14 cellular contexts compared by ENCODE assay signal in the genomic region with DNA sequence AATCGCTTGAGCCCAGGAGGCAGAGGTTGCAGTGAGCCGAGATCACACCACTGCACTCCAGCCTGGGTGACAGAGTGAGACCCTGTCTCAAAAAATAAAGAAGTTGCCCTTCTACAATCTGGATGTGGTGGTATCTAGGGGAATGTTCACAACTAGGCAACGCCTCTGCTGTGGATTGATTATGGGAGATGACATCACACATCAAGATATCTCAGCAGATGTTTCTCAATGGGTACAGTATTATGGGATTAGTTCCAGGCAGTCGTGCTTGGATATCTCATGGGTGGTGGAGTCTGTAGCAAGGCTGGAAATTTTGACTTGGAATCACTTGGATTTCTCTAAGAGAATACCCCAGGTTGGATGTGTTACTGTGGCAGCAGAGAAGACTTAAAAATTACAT. TPM values are rescaled to one million over a fixed set of nuclear protein-coding genes. Genes with fewer than 3 reads are reported as not detected.
DNase-seq lines count a peak whose midpoint lies in the region; ATAC-seq and TF ChIP-seq lines count a peak whose summit lies in the region.
"Had no signal": no experiment of that assay in that cellular context is flagged by ENCODE, and none has a peak within 500 bp of the region (broad histone marks: within the 10 kb centered on the region; RNA-seq: fewer than 3 reads in every experiment).

No MANE protein-coding gene starts in this region.

- no peak for DNase-seq in activated CD4-positive, alpha-beta T cell treated with anti-CD3 and anti-CD28 coated beads, Interleukin-2, amount 10 ng/mL, durations not matched to agents 7 days and 5 days
- no peak for DNase-seq in activated CD4-positive, alpha-beta T cell treated with anti-CD3 and anti-CD28 coated beads, Interleukin-2, amount 50 U/mL, for 48 hours
- DNase-seq in Karpas-422 (no peak), psoas muscle (no peak), amniotic stem cell (lab: John Stamatoyannopoulos, UW) (no peak), GM03348 (ENCODE audit: low spot score) (no peak)
- no peak for DNase-seq in activated T-helper 2 cell treated with anti-CD3 and anti-CD28 coated beads, Interferon-gamma antibody, Interleukin-2, Interleukin-4, amounts not matched to agents 10 μg/mL and 5 μg/mL and 100 μg/mL, durations not matched to agents 14 hours and 24 hours and 36 hours (ENCODE audit: low spot score)
- DNase-seq: body of pancreas, NCI-H1694, NCI-H526 had no signal

- peaks cover 82% of the 10 kb centered on the region for H3K4me1 Mint-ChIP-seq in activated CD4-positive, alpha-beta T cell treated with anti-CD3 and anti-CD28 coated beads, Interleukin-2, amount 10 ng/mL, durations not matched to agents 7 days and 5 days
- peaks cover 77% of the 10 kb centered on the region for H3K4me1 Mint-ChIP-seq in activated T-helper 2 cell treated with anti-CD3 and anti-CD28 coated beads, Interferon-gamma antibody, Interleukin-2, Interleukin-4, amounts not matched to agents 10 μg/mL and 5 μg/mL and 100 μg/mL, durations not matched to agents 14 hours and 24 hours and 36 hours (ENCODE audit: low read depth)

- H3K9me2 ChIP-seq in Karpas-422 (replicated peaks; ENCODE audit: insufficient read depth, low read length) = no peaks in the 10 kb centered on the region

- no peaks in the 10 kb centered on the region for H3K9me3 ChIP-seq in Karpas-422 (ENCODE audit: low read length)
- H3K9me3 ChIP-seq in neutrophil = no peaks in the 10 kb centered on the region
- H3K9me3 ChIP-seq in psoas muscle = no peaks in the 10 kb centered on the region
- H3K9me3 ChIP-seq: body of pancreas had no signal

- POLR2A ChIA-PET in activated CD4-positive, alpha-beta T cell treated with anti-CD3 and anti-CD28 coated beads, Interleukin-2, amount 10 ng/mL, durations not matched to agents 7 days and 5 days (lab: Charles Lee) = interaction anchor here (0.7 kb wide), 1 partner anchor 315 kb away, joined by 4 read pairs; no protein-coding TSS in a partner anchor

- H3K9me3 Mint-ChIP-seq in activated CD4-positive, alpha-beta T cell treated with anti-CD3 and anti-CD28 coated beads, Interleukin-2, amount 10 ng/mL, durations not matched to agents 7 days and 5 days = no peaks in the 10 kb centered on the region
- no peaks in the 10 kb centered on the region for H3K9me3 Mint-ChIP-seq in activated T-helper 2 cell treated with anti-CD3 and anti-CD28 coated beads, Interferon-gamma antibody, Interleukin-2, Interleukin-4, amounts not matched to agents 10 μg/mL and 5 μg/mL and 100 μg/mL, durations not matched to agents 14 hours and 24 hours and 36 hours
- H3K9me3 Mint-ChIP-seq: mesothelial cell of epicardium, type B pancreatic cell had no signal

- H3K36me3 Mint-ChIP-seq in activated CD4-positive, alpha-beta T cell treated with anti-CD3 and anti-CD28 coated beads, Interleukin-2, amount 10 ng/mL, durations not matched to agents 7 days and 5 days (ENCODE audit: low read depth) = peaks cover 67% of the 10 kb centered on the region
- peaks cover 65% of the 10 kb centered on the region for H3K36me3 Mint-ChIP-seq in activated T-helper 2 cell treated with anti-CD3 and anti-CD28 coated beads, Interferon-gamma antibody, Interleukin-2, Interleukin-4, amounts not matched to agents 10 μg/mL and 5 μg/mL and 100 μg/mL, durations not matched to agents 14 hours and 24 hours and 36 hours (ENCODE audit: low read depth)

- H3K4me3 Mint-ChIP-seq in activated CD4-positive, alpha-beta T cell treated with anti-CD3 and anti-CD28 coated beads, Interleukin-2, amount 10 ng/mL, durations not matched to agents 7 days and 5 days = no peak overlapping the region
- H3K4me3 Mint-ChIP-seq in activated T-helper 2 cell treated with anti-CD3 and anti-CD28 coated beads, Interferon-gamma antibody, Interleukin-2, Interleukin-4, amounts not matched to agents 10 μg/mL and 5 μg/mL and 100 μg/mL, durations not matched to agents 14 hours and 24 hours and 36 hours (ENCODE audit: low read depth) = peak overlapping the region; percentile 71
- H3K4me3 Mint-ChIP-seq: mesothelial cell of epicardium, type B pancreatic cell had no signal

- no peaks in the 10 kb centered on the region for H3K27me3 Mint-ChIP-seq in activated CD4-positive, alpha-beta T cell treated with anti-CD3 and anti-CD28 coated beads, Interleukin-2, amount 10 ng/mL, durations not matched to agents 7 days and 5 days
- H3K27me3 Mint-ChIP-seq in activated T-helper 2 cell treated with anti-CD3 and anti-CD28 coated beads, Interferon-gamma antibody, Interleukin-2, Interleukin-4, amounts not matched to agents 10 μg/mL and 5 μg/mL and 100 μg/mL, durations not matched to agents 14 hours and 24 hours and 36 hours (ENCODE audit: low read depth) = no peaks in the 10 kb centered on the region
- H3K27me3 Mint-ChIP-seq: type B pancreatic cell had no signal

- H3K36me3 ChIP-seq in Karpas-422 (ENCODE audit: insufficient read depth, low read length) (peaks cover 9% of the 10 kb centered on the region; the same call in 1 of the 2 replicates), neutrophil (peaks cover 46% of the 10 kb centered on the region), psoas muscle (ENCODE audit: insufficient read depth in 1 of 2, low read depth in 1 of 2) (no peaks in the 10 kb centered on the region)

- peak overlapping the region; percentile 56 for H3K4me3 ChIP-seq in Karpas-422 (ENCODE audit: low read length)
- no peak overlapping the region for H3K4me3 ChIP-seq in neutrophil (ENCODE audit: low read depth in 1 of 2, low read length in 1 of 2)
- no peak overlapping the region for H3K4me3 ChIP-seq in psoas muscle
- H3K4me3 ChIP-seq: body of pancreas had no signal

- peaks cover 92% of the 10 kb centered on the region for H3K79me2 ChIP-seq in Karpas-422 (ENCODE audit: low read length)

- peaks cover 79% of the 10 kb centered on the region for H3K4me1 ChIP-seq in Karpas-422 (ENCODE audit: low read length)
- H3K4me1 ChIP-seq in neutrophil (ENCODE audit: control insufficient read depth in 1 of 2, insufficient read depth in 1 of 2, low read depth in 1 of 2, low read length in 1 of 2) = peaks cover 7 to 34% of the 10 kb centered on the region in 2 experiments
- peaks cover 8% of the 10 kb centered on the region for H3K4me1 ChIP-seq in psoas muscle
- H3K4me1 ChIP-seq: body of pancreas had no signal

- TF ChIP-seq CTCF in neutrophil (IDR thresholded peaks at IDR 0.05) (no peak), psoas muscle (IDR thresholded peaks at IDR 0.05) (no peak)

- no peaks in the 10 kb centered on the region for H4K20me1 ChIP-seq in Karpas-422 (ENCODE audit: insufficient read depth, low read depth, low read length)

- intact Hi-C loops in activated T-helper 2 cell treated with anti-CD3 and anti-CD28 coated beads, Interferon-gamma antibody, Interleukin-2, Interleukin-4, amounts not matched to agents 10 μg/mL and 5 μg/mL and 100 μg/mL, durations not matched to agents 14 hours and 24 hours and 36 hours (cut with micrococcal nuclease) = no loop called here
- intact Hi-C loops in psoas muscle (cut with DNase I) = no loop called here

- WGBS in psoas muscle, 3 donors = 72 to 80% (median 77%) methylated on average over 4 of the region's 4 CpGs

- CTCF ChIA-PET in activated CD4-positive, alpha-beta T cell treated with anti-CD3 and anti-CD28 coated beads, Interleukin-2, amount 10 ng/mL, durations not matched to agents 7 days and 5 days (lab: Charles Lee) = interaction anchor here (1.2 kb wide), 1 partner anchor 17 kb away, joined by 3 read pairs; no protein-coding TSS in a partner anchor

- no peaks in the 10 kb centered on the region for H3K27me3 ChIP-seq in Karpas-422 (ENCODE audit: low read length)
- H3K27me3 ChIP-seq in neutrophil = no peaks in the 10 kb centered on the region
- H3K27me3 ChIP-seq in psoas muscle (ENCODE audit: insufficient read depth in 3 of 3, low read length in 2 of 3) = no peaks in the 10 kb centered on the region
- H3K27me3 ChIP-seq: body of pancreas, foreskin keratinocyte had no signal

- peak overlapping the region; percentile 75 for H3K27ac Mint-ChIP-seq in activated CD4-positive, alpha-beta T cell treated with anti-CD3 and anti-CD28 coated beads, Interleukin-2, amount 10 ng/mL, durations not matched to agents 7 days and 5 days
- H3K27ac Mint-ChIP-seq in activated T-helper 2 cell treated with anti-CD3 and anti-CD28 coated beads, Interferon-gamma antibody, Interleukin-2, Interleukin-4, amounts not matched to agents 10 μg/mL and 5 μg/mL and 100 μg/mL, durations not matched to agents 14 hours and 24 hours and 36 hours = peak overlapping the region; percentile 92
- H3K27ac Mint-ChIP-seq: type B pancreatic cell had no signal

- H3K27ac ChIP-seq in Karpas-422 (ENCODE audit: low read length) (peak overlapping the region; percentile 93), neutrophil (peak overlapping the region; percentile 33), psoas muscle (no peak overlapping the region)
- H3K27ac ChIP-seq: body of pancreas, foreskin keratinocyte had no signal

- peak overlapping the region; percentile 83 for H3K4me2 ChIP-seq in Karpas-422 (ENCODE audit: low read depth, low read length, poor library complexity, severe bottlenecking)

- ATAC-seq in psoas muscle = no peak
- ATAC-seq: body of pancreas, foreskin keratinocyte had no signal

- no peak overlapping the region for H2AFZ ChIP-seq in Karpas-422 (ENCODE audit: low read length)

- peak overlapping the region; percentile 66 for H3K9ac ChIP-seq in Karpas-422 (ENCODE audit: low read length)

RNA-seq across cellular contexts. Expression of gene IFNAR2, which starts 7.7 kb away (rescaled TPM):
- total RNA-seq in activated CD4-positive, alpha-beta T cell treated with anti-CD3 and anti-CD28 coated beads, Interleukin-2, amount 10 ng/mL, durations not matched to agents 7 days and 5 days = 10 to 100 TPM; 55.5 to 64.4 TPM
- total RNA-seq in Karpas-422 (2014; rRNA removed; shearing (Covaris generic); ENCODE audit: low replicate concordance) = 10.2 and 25.3 TPM in 2 replicates
- total RNA-seq in activated T-helper 2 cell treated with anti-CD3 and anti-CD28 coated beads, Interferon-gamma antibody, Interleukin-2, Interleukin-4, amounts not matched to agents 10 μg/mL and 5 μg/mL and 100 μg/mL, durations not matched to agents 14 hours and 24 hours and 36 hours = 34.8 and 36.8 TPM in 2 replicates
- total RNA-seq in psoas muscle = 10 to 100 TPM in 1 of 4 donors, 1 to 10 TPM in 3; 3.3 to 10.0 (median 6.2) TPM
- 1 to 10 TPM; 3.5 to 4.2 (median 3.8) TPM for polyA plus RNA-seq in psoas muscle

RNA-seq across cellular contexts. Expression of gene IL10RB, which starts 28.7 kb away (rescaled TPM):
- 10 to 100 TPM; 41.0 to 42.9 TPM for total RNA-seq in activated CD4-positive, alpha-beta T cell treated with anti-CD3 and anti-CD28 coated beads, Interleukin-2, amount 10 ng/mL, durations not matched to agents 7 days and 5 days
- total RNA-seq in Karpas-422 (2014; rRNA removed; shearing (Covaris generic); ENCODE audit: low replicate concordance) = 48.8 and 67.0 TPM in 2 replicates
- 23.4 and 24.7 TPM in 2 replicates for total RNA-seq in activated T-helper 2 cell treated with anti-CD3 and anti-CD28 coated beads, Interferon-gamma antibody, Interleukin-2, Interleukin-4, amounts not matched to agents 10 μg/mL and 5 μg/mL and 100 μg/mL, durations not matched to agents 14 hours and 24 hours and 36 hours
- 1 to 10 TPM; 4.4 to 8.1 (median 6.6) TPM for total RNA-seq in psoas muscle
- 1 to 10 TPM; 5.6 to 9.3 (median 8.5) TPM for polyA plus RNA-seq in psoas muscle
